1 cellular context compared by ENCODE assay signal in genomic region chr7:132558815-132559214, GRCh38.
TF ChIP-seq lines count a peak whose summit lies in the region.

No MANE protein-coding gene starts in this region.

TF ChIP-seq in GM23338, 12 proteins besides CTCF, POLR2A, EP300 and RAD21 (continued from another document):
- no peak for TF ChIP-seq ZNF462 (CRISPR knock-in tag; IDR thresholded peaks at IDR 0.05)
- no peak for TF ChIP-seq ZNF114 (CRISPR knock-in tag; IDR thresholded peaks at IDR 0.05)
- no peak for TF ChIP-seq ETS1 (IDR thresholded peaks at IDR 0.05)
- no peak for TF ChIP-seq NANOG (IDR thresholded peaks at IDR 0.05; ENCODE audit: borderline replicate concordance)
TF ChIP-seq in GM23338: peak in this region for 0.
